Comparison of ENCODE assay signal across 12 cellular contexts in genomic region chr9:121750715-121751623, GRCh38.
DNase-seq lines count a peak whose midpoint lies in the region; ATAC-seq and TF ChIP-seq lines count a peak whose summit lies in the region.
"Had no signal": no experiment of that assay in that cellular context is flagged by ENCODE, and none has a peak within 500 bp of the region (broad histone marks: within the 10 kb centered on the region; RNA-seq: fewer than 3 reads in every experiment).

No MANE protein-coding gene starts in this region.

- H3K36me3 ChIP-seq in transverse colon = no peaks in the 10 kb centered on the region

- no peak for TF ChIP-seq EP300 in transverse colon (IDR thresholded peaks at IDR 0.05; ENCODE audit: low read depth)

- in situ Hi-C loops in SK-MEL-5 (cut with HindIII; ENCODE audit: low pct_unique_long_range_greater_than_20kb, low sequenced_read_pairs) (no loop called here), transverse colon (cut with MboI; ENCODE audit: low pct_ligation_motif_present in 1 of 4, low pct_unique_long_range_greater_than_20kb in 1 of 4, low sequenced_read_pairs in 3 of 4) (no loop called here)

- H3K4me1 ChIP-seq in transverse colon = peaks cover 23 to 55% (median 53%) of the 10 kb centered on the region in 4 donors

- DNase-seq in SK-MEL-5 (ENCODE audit: low read depth, low spot score) = peak; percentile 93
- no peak for DNase-seq in endothelial cell (ENCODE audit: low spot score)
- DNase-seq in nephron progenitor cell = no peak
- DNase-seq in transverse colon = no peak
- no peak for DNase-seq in natural killer cell
- no peak for DNase-seq in AG08396 (ENCODE audit: low spot score)
- DNase-seq: DMS153; foreskin keratinocyte; NCI-H1436; stimulated activated CD4-positive, alpha-beta T cell treated with anti-CD3 and anti-CD28 coated beads, Interleukin-1b, Interleukin-23, amount 100 ng/mL, for 48 hours; stimulated activated naive CD4-positive, alpha-beta T cell had no signal

- peaks cover 33% of the 10 kb centered on the region for H3K4me1 Mint-ChIP-seq in endothelial cell (ENCODE audit: unreplicated experiment)
- H3K4me1 Mint-ChIP-seq in nephron progenitor cell = peaks cover 26% of the 10 kb centered on the region
- H3K4me1 Mint-ChIP-seq in natural killer cell = peaks cover 13 to 21% of the 10 kb centered on the region in 2 donors

- ATAC-seq in natural killer cell (no peak), GM19351 (IDR thresholded peaks at IDR 0.05; ENCODE audit: unreplicated experiment) (no peak)
- ATAC-seq: foreskin keratinocyte had no signal

- no peaks in the 10 kb centered on the region for H3K9me3 ChIP-seq in transverse colon

- H3K9me3 Mint-ChIP-seq in endothelial cell (ENCODE audit: unreplicated experiment) = no peaks in the 10 kb centered on the region
- no peaks in the 10 kb centered on the region for H3K9me3 Mint-ChIP-seq in nephron progenitor cell
- no peaks in the 10 kb centered on the region for H3K9me3 Mint-ChIP-seq in natural killer cell

- H3K36me3 Mint-ChIP-seq in endothelial cell (ENCODE audit: low read depth, unreplicated experiment) (peaks cover 10% of the 10 kb centered on the region), nephron progenitor cell (ENCODE audit: low read depth) (peaks cover 3% of the 10 kb centered on the region), natural killer cell (no peaks in the 10 kb centered on the region)

- H3K27me3 ChIP-seq in transverse colon = no peaks in the 10 kb centered on the region
- H3K27me3 ChIP-seq: foreskin keratinocyte had no signal

- peak overlapping the region; percentile 11 to 83 (median 61) for H3K27ac ChIP-seq in transverse colon
- H3K27ac ChIP-seq: foreskin keratinocyte had no signal

- TF ChIP-seq CTCF in endothelial cell (IDR thresholded peaks at IDR 0.05; ENCODE audit: unreplicated experiment) (no peak), nephron progenitor cell (IDR thresholded peaks at IDR 0.05) (no peak), transverse colon (IDR thresholded peaks at IDR 0.05) (no peak), natural killer cell (IDR thresholded peaks at IDR 0.05) (no peak)

- H3K27me3 Mint-ChIP-seq in endothelial cell (ENCODE audit: unreplicated experiment) = peaks cover 19% of the 10 kb centered on the region
- H3K27me3 Mint-ChIP-seq in nephron progenitor cell (ENCODE audit: low read depth, poor library complexity) = peaks cover 5% of the 10 kb centered on the region
- H3K27me3 Mint-ChIP-seq in natural killer cell (ENCODE audit: low read depth in 2 of 2) = no peaks in the 10 kb centered on the region

- WGBS in transverse colon (ENCODE audit: low coverage in 1 of 2), 2 donors = 56 to 67% methylated on average over 11 to 17 of the region's 17 CpGs

- intact Hi-C loops in transverse colon (cut with DNase I; ENCODE audit: low total_unique reads) (no loop called here), natural killer cell (cut with micrococcal nuclease) (no loop called here)

- peak overlapping the region; percentile 34 for H3K4me3 Mint-ChIP-seq in endothelial cell (ENCODE audit: unreplicated experiment)
- no peak overlapping the region for H3K4me3 Mint-ChIP-seq in nephron progenitor cell
- no peak overlapping the region for H3K4me3 Mint-ChIP-seq in natural killer cell

- H3K27ac Mint-ChIP-seq in endothelial cell (ENCODE audit: unreplicated experiment) (peak overlapping the region; percentile 1), nephron progenitor cell (peak overlapping the region; percentile 33), natural killer cell (no peak overlapping the region)

- no peak for TF ChIP-seq POLR2A in transverse colon (IDR thresholded peaks at IDR 0.05)

- no peak overlapping the region for H3K4me3 ChIP-seq in transverse colon

Comparison
In these comparisons a context has a peak if more than half of its experiments do, and no peak if none do; other contexts are left out.
1. H3K27ac Mint-ChIP-seq: peak in endothelial cell (single experiment) and nephron progenitor cell (single experiment); none in natural killer cell (0 of 2).